Comparison of ENCODE assay signal across 8 cellular contexts in the genomic region with DNA sequence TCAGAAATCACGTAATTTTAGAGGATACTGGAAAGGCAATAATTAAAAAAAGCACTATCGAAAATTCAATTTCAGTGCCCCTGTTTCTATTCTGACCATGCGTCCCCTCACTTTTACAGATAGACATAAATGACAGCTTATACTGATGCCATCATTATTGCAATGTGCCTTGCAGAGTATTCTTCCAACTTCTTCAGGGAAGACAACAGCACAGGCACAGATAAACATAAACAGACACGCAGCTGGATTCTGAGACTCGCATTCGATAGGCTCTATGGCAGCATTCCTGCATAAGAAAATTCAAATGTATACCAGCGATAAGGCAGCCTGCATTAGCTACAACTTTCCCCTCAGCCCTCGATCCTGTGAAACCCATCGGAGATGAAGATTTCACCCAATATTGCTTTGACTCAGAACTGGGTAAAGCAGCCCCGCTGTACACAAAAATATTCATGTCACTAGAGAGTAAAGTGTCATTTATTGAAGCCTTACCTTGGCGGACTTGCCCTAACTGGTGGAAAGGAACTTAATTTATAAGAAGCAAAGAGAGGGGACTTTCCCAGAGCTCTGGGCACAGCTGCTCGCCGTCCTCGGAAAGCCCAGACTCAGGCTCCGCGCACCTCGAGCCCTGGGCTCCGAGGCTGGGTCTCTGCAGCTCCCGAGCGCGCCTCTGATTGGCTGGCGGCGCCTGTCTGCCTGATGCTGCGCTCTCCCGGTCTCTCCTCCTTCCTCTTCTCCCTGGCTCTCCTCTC. TPM values are rescaled to one million over a fixed set of nuclear protein-coding genes. Genes with fewer than 3 reads are reported as not detected.
DNase-seq lines count a peak whose midpoint lies in the region; ATAC-seq lines count a peak whose summit lies in the region.

Gene CDH18, minus strand, starts transcription at position 607 of the 752 bp plus-strand sequence. CDS start 149,214 bp downstream, outside the sequence.

- DNase-seq in ELR (ENCODE audit: low read depth) (peak; percentile 64), NCI-H345 (lab: John Stamatoyannopoulos, UW) (peak; percentile 78), cerebellar cortex (ENCODE audit: low spot score) (peak; percentile 91), left kidney (ENCODE audit: low read depth, low spot score) (peak; percentile 83)
- no peak for DNase-seq in activated CD8-positive, alpha-beta memory T cell treated with anti-CD3 and anti-CD28 coated beads, Interleukin-2, amount 50 U/mL, for 4 hours
- DNase-seq in activated CD4-positive, alpha-beta T cell treated with anti-CD3 and anti-CD28 coated beads, Interleukin-2, amount 50 U/mL, for 4 hours: no peak

- 8% methylated on average over 25 of the region's 25 CpGs for whole genome bisulfite sequencing in urinary bladder

- peaks cover 1% of the 10 kb centered on the region for H3K4me1 ChIP-seq in urinary bladder (ENCODE audit: insufficient read depth)

- ATAC-seq in HG02678 (IDR thresholded peaks at IDR 0.05; ENCODE audit: unreplicated experiment): no peak

- peak within 1 kb of the TSS; percentile 6 for H3K4me3 ChIP-seq in urinary bladder (ENCODE audit: low read depth, low read length)

- H3K27ac ChIP-seq in urinary bladder (ENCODE audit: low read depth): no peak within 1 kb of the TSS

- H3K36me3 ChIP-seq in urinary bladder (ENCODE audit: insufficient read depth): no peaks in the 10 kb centered on the region

RNA-seq across cellular contexts. Expression of gene CDH18, which starts in this region (rescaled TPM):
- total RNA-seq in urinary bladder: 3.2 TPM
- polyA plus RNA-seq in urinary bladder: 0.06 TPM

Comparison
In these comparisons a context has a peak if more than half of its experiments do, and no peak if none do; other contexts are left out.
1. DNase-seq: peak in ELR (single experiment), NCI-H345 (single experiment), cerebellar cortex (single experiment) and left kidney (single experiment); none in activated CD8-positive, alpha-beta memory T cell treated with anti-CD3 and anti-CD28 coated beads, Interleukin-2, amount 50 U/mL, for 4 hours (single experiment) and activated CD4-positive, alpha-beta T cell treated with anti-CD3 and anti-CD28 coated beads, Interleukin-2, amount 50 U/mL, for 4 hours (0 of 2).